2 cellular contexts compared by ENCODE assay signal in the genomic region with DNA sequence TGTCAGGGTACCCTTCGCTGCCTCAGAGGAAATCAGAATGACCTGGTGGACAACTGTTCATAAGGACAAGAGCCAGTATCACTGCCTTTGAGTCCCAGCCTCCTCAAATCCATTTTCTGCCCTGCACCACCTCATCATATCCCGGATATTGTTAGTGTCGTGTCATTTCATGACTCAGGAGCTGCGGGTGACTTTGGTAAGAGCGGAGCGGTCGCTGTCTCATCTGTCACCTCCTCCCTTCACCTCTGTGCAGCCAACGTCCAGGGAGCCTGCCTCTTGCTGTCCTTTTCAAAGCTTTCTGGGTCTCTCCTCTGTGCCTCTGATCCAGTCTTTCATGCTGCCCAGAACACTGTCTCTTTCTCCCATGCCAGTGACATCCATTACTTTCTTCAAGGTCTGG.
TF ChIP-seq lines count a peak whose summit lies in the region.

No MANE protein-coding gene starts in this region.

TF ChIP-seq in HCT116, 20 proteins besides CTCF, POLR2A, EP300 and RAD21:
- no peak for TF ChIP-seq ZFX (IDR thresholded peaks at IDR 0.05)
- no peak for TF ChIP-seq JUND (IDR thresholded peaks at IDR 0.05)
- no peak for TF ChIP-seq YY1 (IDR thresholded peaks at IDR 0.05; ENCODE audit: extremely low read depth, insufficient replicate concordance, low read depth, low read length)
- TF ChIP-seq FOSL1 (IDR thresholded peaks at IDR 0.05; ENCODE audit: low read depth): no peak
- TF ChIP-seq ELF1 (IDR thresholded peaks at IDR 0.05; ENCODE audit: borderline replicate concordance, low read depth): no peak
- TF ChIP-seq, protein P1, sequence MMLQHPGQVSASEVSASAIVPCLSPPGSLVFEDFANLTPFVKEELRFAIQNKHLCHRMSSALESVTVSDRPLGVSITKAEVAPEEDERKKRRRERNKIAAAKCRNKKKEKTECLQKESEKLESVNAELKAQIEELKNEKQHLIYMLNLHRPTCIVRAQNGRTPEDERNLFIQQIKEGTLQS (IDR thresholded peaks at IDR 0.05): no peak
- no peak for TF ChIP-seq SP1 (IDR thresholded peaks at IDR 0.05; ENCODE audit: low read depth)
- no peak for TF ChIP-seq SIN3A (IDR thresholded peaks at IDR 0.05; ENCODE audit: low read depth)
- TF ChIP-seq CEBPB (IDR thresholded peaks at IDR 0.05; ENCODE audit: low read depth): no peak
- no peak for TF ChIP-seq EGR1 (IDR thresholded peaks at IDR 0.05; ENCODE audit: low read depth)
- TF ChIP-seq CBX3 (IDR thresholded peaks at IDR 0.05; ENCODE audit: low read depth): no peak
- TF ChIP-seq SRF (IDR thresholded peaks at IDR 0.05; ENCODE audit: low read depth): no peak
- TF ChIP-seq EZH2phosphoT487 (IDR thresholded peaks at IDR 0.05; ENCODE audit: borderline replicate concordance): no peak
- no peak for TF ChIP-seq TCF7L2 (IDR thresholded peaks at IDR 0.05; ENCODE audit: borderline replicate concordance, extremely low read depth, insufficient read depth, insufficient read length)
- no peak for TF ChIP-seq ZNF274 (IDR thresholded peaks at IDR 0.05; ENCODE audit: low read depth, low read length)
- TF ChIP-seq, protein P2, sequence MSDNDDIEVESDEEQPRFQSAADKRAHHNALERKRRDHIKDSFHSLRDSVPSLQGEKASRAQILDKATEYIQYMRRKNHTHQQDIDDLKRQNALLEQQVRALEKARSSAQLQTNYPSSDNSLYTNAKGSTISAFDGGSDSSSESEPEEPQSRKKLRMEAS (IDR thresholded peaks at IDR 0.05): no peak
TF ChIP-seq in HCT116: peak in this region for 0.

TF ChIP-seq in K562, 482 proteins besides CTCF, POLR2A, EP300 and RAD21:
- TF ChIP-seq, protein P1 (IDR thresholded peaks at IDR 0.05): peak; percentile 60
- TF ChIP-seq, protein P1 (CRISPR knock-in tag; conservative IDR thresholded peaks at IDR 0.05): no peak
- TF ChIP-seq STAG1 (CRISPR knock-in tag; IDR thresholded peaks at IDR 0.05; ENCODE audit: borderline replicate concordance) (peak; percentile 31; the same call in 1 of the 2 replicates), C11orf30 (IDR thresholded peaks at IDR 0.05; ENCODE audit: low read depth) (peak; percentile 62), ZNF316 (IDR thresholded peaks at IDR 0.05) (0 out of 2 replicates have a peak, but pooled peaks have one; percentile 38), CTBP1 (IDR thresholded peaks at IDR 0.05; ENCODE audit: borderline replicate concordance) (peak; percentile 9; the same call in 1 of the 2 replicates), JUND (IDR thresholded peaks at IDR 0.05; ENCODE audit: borderline replicate concordance, low read depth, low read length) (peak; percentile 50; the same call in 1 of the 2 replicates), JUND (tag; IDR thresholded peaks at IDR 0.05; ENCODE audit: borderline replicate concordance, low read depth, low read length) (no peak), MAFG (tag; conservative IDR thresholded peaks at IDR 0.05) (peak; percentile 66), SP1 (CRISPR knock-in tag; IDR thresholded peaks at IDR 0.05) (no peak), MAFF (IDR thresholded peaks at IDR 0.05; ENCODE audit: low read length) (0 out of 2 replicates have a peak, but pooled peaks have one; percentile 14), CHCHD3 (CRISPR knock-in tag; IDR thresholded peaks at IDR 0.05) (no peak), MAFK (IDR thresholded peaks at IDR 0.05; ENCODE audit: low read length) (peak; percentile 54; the same call in 1 of the 2 replicates), NFE2 (IDR thresholded peaks at IDR 0.05; ENCODE audit: low read depth) (peak; percentile 69), PKNOX1 (IDR thresholded peaks at IDR 0.05) (peak; percentile 55; the same call in 1 of the 2 replicates), FOSL1 (tag; conservative IDR thresholded peaks at IDR 0.05) (peak; percentile 80), MEIS2 (IDR thresholded peaks at IDR 0.05; ENCODE audit: partially characterized antibody) (peak; percentile 33), TCFL5 (CRISPR knock-in tag; conservative IDR thresholded peaks at IDR 0.05) (no peak)
- TF ChIP-seq, protein P3, sequence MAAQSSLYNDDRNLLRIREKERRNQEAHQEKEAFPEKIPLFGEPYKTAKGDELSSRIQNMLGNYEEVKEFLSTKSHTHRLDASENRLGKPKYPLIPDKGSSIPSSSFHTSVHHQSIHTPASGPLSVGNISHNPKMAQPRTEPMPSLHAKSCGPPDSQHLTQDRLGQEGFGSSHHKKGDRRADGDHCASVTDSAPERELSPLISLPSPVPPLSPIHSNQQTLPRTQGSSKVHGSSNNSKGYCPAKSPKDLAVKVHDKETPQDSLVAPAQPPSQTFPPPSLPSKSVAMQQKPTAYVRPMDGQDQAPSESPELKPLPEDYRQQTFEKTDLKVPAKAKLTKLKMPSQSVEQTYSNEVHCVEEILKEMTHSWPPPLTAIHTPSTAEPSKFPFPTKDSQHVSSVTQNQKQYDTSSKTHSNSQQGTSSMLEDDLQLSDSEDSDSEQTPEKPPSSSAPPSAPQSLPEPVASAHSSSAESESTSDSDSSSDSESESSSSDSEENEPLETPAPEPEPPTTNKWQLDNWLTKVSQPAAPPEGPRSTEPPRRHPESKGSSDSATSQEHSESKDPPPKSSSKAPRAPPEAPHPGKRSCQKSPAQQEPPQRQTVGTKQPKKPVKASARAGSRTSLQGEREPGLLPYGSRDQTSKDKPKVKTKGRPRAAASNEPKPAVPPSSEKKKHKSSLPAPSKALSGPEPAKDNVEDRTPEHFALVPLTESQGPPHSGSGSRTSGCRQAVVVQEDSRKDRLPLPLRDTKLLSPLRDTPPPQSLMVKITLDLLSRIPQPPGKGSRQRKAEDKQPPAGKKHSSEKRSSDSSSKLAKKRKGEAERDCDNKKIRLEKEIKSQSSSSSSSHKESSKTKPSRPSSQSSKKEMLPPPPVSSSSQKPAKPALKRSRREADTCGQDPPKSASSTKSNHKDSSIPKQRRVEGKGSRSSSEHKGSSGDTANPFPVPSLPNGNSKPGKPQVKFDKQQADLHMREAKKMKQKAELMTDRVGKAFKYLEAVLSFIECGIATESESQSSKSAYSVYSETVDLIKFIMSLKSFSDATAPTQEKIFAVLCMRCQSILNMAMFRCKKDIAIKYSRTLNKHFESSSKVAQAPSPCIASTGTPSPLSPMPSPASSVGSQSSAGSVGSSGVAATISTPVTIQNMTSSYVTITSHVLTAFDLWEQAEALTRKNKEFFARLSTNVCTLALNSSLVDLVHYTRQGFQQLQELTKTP (IDR thresholded peaks at IDR 0.05; ENCODE audit: low read depth in 1 of 2, partially characterized antibody in 2 of 2): no peak
